1 cellular context compared by ENCODE assay signal in genomic region chr1:111593403-111594127, GRCh38.
TF ChIP-seq lines count a peak whose summit lies in the region.

No MANE protein-coding gene starts in this region.

TF ChIP-seq in HCT116, 20 proteins besides CTCF, POLR2A, EP300 and RAD21 (continued from another document):
- TF ChIP-seq TCF7L2 (IDR thresholded peaks at IDR 0.05; ENCODE audit: borderline replicate concordance, extremely low read depth, insufficient read depth, insufficient read length) (no peak), FOSL1 (IDR thresholded peaks at IDR 0.05; ENCODE audit: low read depth) (no peak), EZH2phosphoT487 (IDR thresholded peaks at IDR 0.05; ENCODE audit: borderline replicate concordance) (no peak)
- TF ChIP-seq, protein P1, sequence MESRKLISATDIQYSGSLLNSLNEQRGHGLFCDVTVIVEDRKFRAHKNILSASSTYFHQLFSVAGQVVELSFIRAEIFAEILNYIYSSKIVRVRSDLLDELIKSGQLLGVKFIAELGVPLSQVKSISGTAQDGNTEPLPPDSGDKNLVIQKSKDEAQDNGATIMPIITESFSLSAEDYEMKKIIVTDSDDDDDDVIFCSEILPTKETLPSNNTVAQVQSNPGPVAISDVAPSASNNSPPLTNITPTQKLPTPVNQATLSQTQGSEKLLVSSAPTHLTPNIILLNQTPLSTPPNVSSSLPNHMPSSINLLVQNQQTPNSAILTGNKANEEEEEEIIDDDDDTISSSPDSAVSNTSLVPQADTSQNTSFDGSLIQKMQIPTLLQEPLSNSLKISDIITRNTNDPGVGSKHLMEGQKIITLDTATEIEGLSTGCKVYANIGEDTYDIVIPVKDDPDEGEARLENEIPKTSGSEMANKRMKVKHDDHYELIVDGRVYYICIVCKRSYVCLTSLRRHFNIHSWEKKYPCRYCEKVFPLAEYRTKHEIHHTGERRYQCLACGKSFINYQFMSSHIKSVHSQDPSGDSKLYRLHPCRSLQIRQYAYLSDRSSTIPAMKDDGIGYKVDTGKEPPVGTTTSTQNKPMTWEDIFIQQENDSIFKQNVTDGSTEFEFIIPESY (IDR thresholded peaks at IDR 0.05; ENCODE audit: extremely low read depth, insufficient replicate concordance, low read length), result no peak
